Comparison of ENCODE assay signal across 8 cellular contexts in the genomic region with DNA sequence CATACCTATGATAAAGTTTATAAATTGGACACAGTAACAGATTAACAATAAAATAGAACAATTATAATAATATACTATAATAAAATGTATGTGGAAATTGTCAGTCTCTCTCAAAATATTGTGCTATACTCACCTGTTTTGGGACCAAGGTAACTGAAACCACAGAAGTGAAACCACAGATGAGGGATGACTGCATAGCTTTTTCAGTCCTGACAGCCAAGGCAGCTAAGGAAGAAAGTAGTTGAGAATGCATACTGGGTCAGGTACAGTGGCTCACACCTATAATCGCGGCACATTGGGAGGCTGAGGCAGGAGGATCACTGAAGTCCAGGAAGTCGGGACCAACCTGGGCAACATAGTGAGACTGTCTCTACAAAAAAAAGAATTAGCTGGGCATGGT. TPM values are rescaled to one million over a fixed set of nuclear protein-coding genes. Genes with fewer than 3 reads are reported as not detected.
DNase-seq lines count a peak whose midpoint lies in the region; ATAC-seq and TF ChIP-seq lines count a peak whose summit lies in the region.

No MANE protein-coding gene starts in this region.

- H3K4me3 Mint-ChIP-seq in T-helper 1 cell treated with Interleukin-12 subunit alpha and Interleukin-12 subunit beta and Interleukin-4 antibody, amounts not matched to agents 30 μg/mL and 1 μg/mL, for 36 hours, result no peak overlapping the region

- peak; percentile 59 for ATAC-seq in GM19438 (IDR thresholded peaks at IDR 0.05; ENCODE audit: low read depth, unreplicated experiment)
- ATAC-seq in HG02885 (IDR thresholded peaks at IDR 0.05; ENCODE audit: poor library complexity, unreplicated experiment), result peak; percentile 81

- H3K27ac ChIP-seq in esophagus squamous epithelium (no peak overlapping the region), vagina (no peak overlapping the region)

- H3K4me3 ChIP-seq in GM12865 (ENCODE audit: low read depth, low read length) (no peak overlapping the region), esophagus squamous epithelium (no peak overlapping the region), vagina (no peak overlapping the region)

- no peaks in the 10 kb centered on the region for H3K9me3 Mint-ChIP-seq in T-helper 1 cell treated with Interleukin-12 subunit alpha and Interleukin-12 subunit beta and Interleukin-4 antibody, amounts not matched to agents 30 μg/mL and 1 μg/mL, for 36 hours

- H3K4me1 Mint-ChIP-seq in T-helper 1 cell treated with Interleukin-12 subunit alpha and Interleukin-12 subunit beta and Interleukin-4 antibody, amounts not matched to agents 30 μg/mL and 1 μg/mL, for 36 hours (ENCODE audit: low read depth), result peaks cover 45% of the 10 kb centered on the region

- DNase-seq in GM12865 (ENCODE audit: low read depth) (peak; percentile 45), erythroblast (lab: John Stamatoyannopoulos, UW) (no peak), esophagus squamous epithelium (lab: John Stamatoyannopoulos, UW) (no peak), vagina (ENCODE audit: extremely low spot score in 2 of 2) (no peak), AG20443 (ENCODE audit: low spot score) (no peak)

- 90 to 100% methylated on average over 3 of the region's 3 CpGs for WGBS in esophagus squamous epithelium, 2 donors

- no peaks in the 10 kb centered on the region for H3K4me1 ChIP-seq in esophagus squamous epithelium
- no peaks in the 10 kb centered on the region for H3K4me1 ChIP-seq in vagina

- H3K36me3 ChIP-seq in esophagus squamous epithelium (peaks cover 5 to 79% (median 15%) of the 10 kb centered on the region in 3 donors), vagina (peaks cover 0 to 47% of the 10 kb centered on the region in 2 donors)

- TF ChIP-seq CTCF in GM12865 (IDR thresholded peaks at IDR 0.05; ENCODE audit: insufficient read depth, low read depth, low read length, missing control alignments), result no peak
- TF ChIP-seq CTCF in esophagus squamous epithelium (IDR thresholded peaks at IDR 0.05), result no peak
- TF ChIP-seq CTCF in vagina (IDR thresholded peaks at IDR 0.05), result no peak

- H3K27me3 Mint-ChIP-seq in T-helper 1 cell treated with Interleukin-12 subunit alpha and Interleukin-12 subunit beta and Interleukin-4 antibody, amounts not matched to agents 30 μg/mL and 1 μg/mL, for 36 hours (ENCODE audit: low read depth), result no peaks in the 10 kb centered on the region

- H3K27me3 ChIP-seq in esophagus squamous epithelium (no peaks in the 10 kb centered on the region), vagina (no peaks in the 10 kb centered on the region)

- peaks cover 49% of the 10 kb centered on the region for H3K36me3 Mint-ChIP-seq in T-helper 1 cell treated with Interleukin-12 subunit alpha and Interleukin-12 subunit beta and Interleukin-4 antibody, amounts not matched to agents 30 μg/mL and 1 μg/mL, for 36 hours (ENCODE audit: low read depth)

- peak overlapping the region; percentile 59 for H3K27ac Mint-ChIP-seq in T-helper 1 cell treated with Interleukin-12 subunit alpha and Interleukin-12 subunit beta and Interleukin-4 antibody, amounts not matched to agents 30 μg/mL and 1 μg/mL, for 36 hours

- intact Hi-C loops in esophagus squamous epithelium (cut with DNase I) (no loop called here), vagina (cut with DNase I) (loop anchor here (10.0 kb wide), 1 partner anchor 95 kb away; no protein-coding TSS in a partner anchor)

- TF ChIP-seq POLR2A in erythroblast (IDR thresholded peaks at IDR 0.05; ENCODE audit: low read length) (no peak), esophagus squamous epithelium (IDR thresholded peaks at IDR 0.05) (no peak), vagina (IDR thresholded peaks at IDR 0.05) (no peak)

- H3K9me3 ChIP-seq in esophagus squamous epithelium, result no peaks in the 10 kb centered on the region
- no peaks in the 10 kb centered on the region for H3K9me3 ChIP-seq in vagina

RNA-seq across cellular contexts. Expression of gene SRP19, which starts 8.9 kb away (rescaled TPM):
- total RNA-seq in esophagus squamous epithelium (10 to 100 TPM; 34.3 to 81.0 (median 52.5) TPM), vagina (30.9 TPM)

RNA-seq across cellular contexts. Expression of gene REEP5, which starts 52.1 kb away (rescaled TPM):
- total RNA-seq in esophagus squamous epithelium (10 to 100 TPM; 25.5 to 60.8 (median 36.1) TPM), vagina (89.1 TPM)
